11 cellular contexts compared by ENCODE assay signal in the genomic region with DNA sequence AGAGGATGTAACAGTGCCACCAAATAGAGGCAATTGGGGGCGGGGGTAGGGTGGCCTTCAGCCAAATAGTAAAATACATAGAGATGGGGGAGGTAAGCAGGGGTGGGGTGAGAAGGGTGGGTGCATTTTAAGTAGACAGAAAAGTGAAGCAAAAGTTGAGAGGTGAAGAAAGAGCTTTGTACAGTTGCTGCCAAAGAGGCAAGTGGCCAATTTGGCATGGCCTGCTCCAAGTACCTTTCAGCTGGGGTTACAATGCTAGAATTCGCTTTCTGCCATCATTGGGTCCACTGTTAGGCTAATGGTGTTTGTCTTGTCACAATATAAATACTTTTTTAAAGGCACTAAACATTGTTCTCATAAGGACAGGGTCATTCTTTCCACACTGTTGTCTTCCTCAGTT. TPM values are rescaled to one million over a fixed set of nuclear protein-coding genes. Genes with fewer than 3 reads are reported as not detected.
"Had no signal": no experiment of that assay in that cellular context is flagged by ENCODE, and none has a peak within 500 bp of the region (broad histone marks: within the 10 kb centered on the region; RNA-seq: fewer than 3 reads in every experiment).

No MANE protein-coding gene starts in this region.

- H3K9me3 ChIP-seq: HAP-1 had no signal

- H3K27ac ChIP-seq: GM23248 had no signal

- ATAC-seq: GM23338, HCT116 had no signal

- DNase-seq: GM23248, GOT3, H7, H9, HCEC 1CT, HFFc6 had no signal

- H3K4me3 ChIP-seq: GM23248, GM23338, HAP-1 had no signal

- H3K36me3 ChIP-seq: HAP-1 had no signal

RNA-seq across cellular contexts. Expression of gene SEBOX, which starts 51.2 kb away (rescaled TPM):
- total RNA-seq: GM23248, GM23338, H1, H4, H7, H9, HFFc6 had no signal
